Comparison of ENCODE assay signal across 18 cellular contexts in the genomic region with DNA sequence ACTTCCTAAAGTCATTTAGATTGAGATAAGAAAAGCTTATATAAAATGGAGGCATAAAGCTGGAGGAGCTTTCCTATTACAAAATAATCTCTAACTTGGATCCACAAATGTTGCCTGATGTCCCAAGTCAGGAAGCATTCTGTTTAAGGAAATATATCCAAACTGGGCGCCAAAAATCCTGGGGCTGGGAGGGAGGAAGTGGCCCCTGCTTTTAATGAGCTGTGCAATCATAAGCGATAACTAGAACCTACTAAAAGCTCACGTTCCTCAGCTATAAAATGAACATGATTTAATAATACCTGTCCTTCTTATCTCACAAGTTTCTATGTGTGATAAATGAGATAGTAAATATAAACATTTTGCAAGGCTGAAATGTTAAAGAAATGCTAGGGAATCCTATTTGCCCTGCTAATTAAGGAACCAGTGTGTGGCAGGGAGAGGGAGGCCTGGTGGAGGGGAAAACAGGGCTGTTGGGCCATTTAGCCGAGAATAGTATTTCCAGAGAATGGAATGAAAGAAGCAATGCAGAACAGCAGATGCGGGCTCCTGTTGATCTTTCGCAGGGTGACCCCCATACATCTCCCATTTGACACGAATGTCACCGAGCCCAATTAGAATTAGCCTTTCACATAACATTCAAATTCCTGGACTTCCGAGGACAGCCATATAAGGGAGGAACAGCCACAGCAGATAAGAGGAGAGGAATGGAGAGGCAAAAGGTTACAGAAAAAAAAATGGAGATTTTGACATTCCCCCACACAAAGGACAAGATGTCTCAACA. TPM values are rescaled to one million over a fixed set of nuclear protein-coding genes. Genes with fewer than 3 reads are reported as not detected.
A peak's percentile ranks its signal among the peaks of the same experiment; 100 is the strongest.
DNase-seq lines count a peak whose midpoint lies in the region; ATAC-seq and TF ChIP-seq lines count a peak whose summit lies in the region.
"Had no signal": no experiment of that assay in that cellular context is flagged by ENCODE, and none has a peak within 500 bp of the region (broad histone marks: within the 10 kb centered on the region; RNA-seq: fewer than 3 reads in every experiment).

No MANE protein-coding gene starts in this region.

- H3K4me2 ChIP-seq in GM23338 (peak overlapping the region; percentile 23; the same call in 1 of the 2 replicates), parathyroid adenoma (ENCODE audit: low read length) (no peak overlapping the region)

- H3K27me3 ChIP-seq in GM23338 (ENCODE audit: insufficient read depth) (no peaks in the 10 kb centered on the region), parathyroid adenoma (ENCODE audit: control insufficient read depth, insufficient read depth, low read length) (no peaks in the 10 kb centered on the region)
- H3K27me3 ChIP-seq: uterus had no signal

- H3K4me3 ChIP-seq in GM23338, result no peak overlapping the region
- H3K4me3 ChIP-seq in choroid plexus epithelial cell (ENCODE audit: low read depth, low read length), result no peak overlapping the region
- no peak overlapping the region for H3K4me3 ChIP-seq in parathyroid adenoma (ENCODE audit: low read depth, low read length)
- H3K4me3 ChIP-seq: GM12878, uterus had no signal

- H3K9ac ChIP-seq in parathyroid adenoma, result no peak overlapping the region

- H3K36me3 Mint-ChIP-seq in GM23338 (ENCODE audit: low read depth), result peaks cover 8% of the 10 kb centered on the region; the same call in 2 of the 3 replicates
- H3K36me3 Mint-ChIP-seq in T-cell, result peaks cover 3% of the 10 kb centered on the region
- H3K36me3 Mint-ChIP-seq: brain had no signal

- H3K36me3 ChIP-seq in GM23338 (ENCODE audit: insufficient read depth) (no peaks in the 10 kb centered on the region), parathyroid adenoma (ENCODE audit: control insufficient read depth, insufficient read depth, low read length) (no peaks in the 10 kb centered on the region)
- H3K36me3 ChIP-seq: uterus had no signal

- intact Hi-C loops in left colon (cut with DNase I, micrococcal nuclease), result no loop called here

- POLR2A ChIA-PET in T-cell (lab: Charles Lee), result interaction anchor here in 1 of 2 donors (0.7 kb wide), 1 partner anchor 913 kb away, joined by 3 read pairs; no protein-coding TSS in a partner anchor

- DNase-seq in GM23338 (ENCODE audit: low spot score) (peak; percentile 49), choroid plexus epithelial cell (ENCODE audit: low read depth) (peak; percentile 27), left colon (no peak), T-cell (no peak), T1000 (lab: John Stamatoyannopoulos, UW) (no peak)
- DNase-seq: activated CD4-positive, alpha-beta T cell treated with anti-CD3 and anti-CD28 coated beads, Interleukin-2, amount 50 U/mL, for 1 hour; activated T-cell treated with anti-CD3 and anti-CD28 coated beads for 4 hours; naive B cell; NCI-H187; stimulated activated naive CD8-positive, alpha-beta T cell treated with anti-CD3 and anti-CD28 coated beads, Interleukin-15, amount 100 ng/mL, for 72 hours; T-helper 9 cell; uterus had no signal

- H3K4me1 ChIP-seq in GM23338 (ENCODE audit: insufficient read depth) (peaks cover 15% of the 10 kb centered on the region), parathyroid adenoma (peaks cover 13% of the 10 kb centered on the region)
- H3K4me1 ChIP-seq: uterus had no signal

- H3K4me1 Mint-ChIP-seq in GM23338 (peaks cover 34% of the 10 kb centered on the region), T-cell (peaks cover 0 to 2% (median 0%) of the 10 kb centered on the region in 3 donors)

- H3K9me3 Mint-ChIP-seq in GM23338 (peaks cover 6% of the 10 kb centered on the region; the same call in 2 of the 3 replicates), T-cell (peaks cover 6 to 9% (median 9%) of the 10 kb centered on the region in 3 donors)

- TF ChIP-seq CTCF in GM23338 (conservative IDR thresholded peaks at IDR 0.05; ENCODE audit: low read depth in 2 of 2), result no peak
- no peak for TF ChIP-seq CTCF in choroid plexus epithelial cell (conservative IDR thresholded peaks at IDR 0.05; ENCODE audit: low read depth, low read length)
- TF ChIP-seq CTCF in parathyroid adenoma (IDR thresholded peaks at IDR 0.05), result no peak

- H3K27ac ChIP-seq in GM23338 (ENCODE audit: low read depth) (no peak overlapping the region), parathyroid adenoma (peak overlapping the region; percentile 57)
- H3K27ac ChIP-seq: uterus had no signal

- ATAC-seq in GM23338 (peak; percentile 71), left colon (peak; percentile 64), T-cell (replicated peaks in 1 of 4) (no peak), SK-N-SH treated with all-trans-retinoic acid at 6 μM for 48 hours (no peak), HG02938 (IDR thresholded peaks at IDR 0.05; ENCODE audit: unreplicated experiment) (no peak)
- ATAC-seq: GM12878; stimulated activated naive CD8-positive, alpha-beta T cell treated with anti-CD3 and anti-CD28 coated beads, Interleukin-15, amount 100 ng/mL, for 72 hours had no signal

- no peak overlapping the region for H3K4me3 Mint-ChIP-seq in GM23338
- no peak overlapping the region for H3K4me3 Mint-ChIP-seq in T-cell
- H3K4me3 Mint-ChIP-seq: activated naive CD4-positive, alpha-beta T cell treated with anti-CD3 and anti-CD28 coated beads, Interleukin-2, amount 50 U/mL, for 24 hours; stimulated activated naive CD8-positive, alpha-beta T cell treated with anti-CD3 and anti-CD28 coated beads, Interleukin-15, amount 100 ng/mL, for 72 hours had no signal

- H3F3A ChIP-seq in GM23338 (replicated peaks; ENCODE audit: low read depth), result no peaks in the 10 kb centered on the region

- no peak overlapping the region for H3K27ac Mint-ChIP-seq in GM23338
- H3K27ac Mint-ChIP-seq in T-cell, result no peak overlapping the region
- H3K27ac Mint-ChIP-seq: activated naive CD4-positive, alpha-beta T cell treated with anti-CD3 and anti-CD28 coated beads, Interleukin-2, amount 50 U/mL, for 24 hours; naive B cell; stimulated activated naive CD8-positive, alpha-beta T cell treated with anti-CD3 and anti-CD28 coated beads, Interleukin-15, amount 100 ng/mL, for 72 hours had no signal

- no peaks in the 10 kb centered on the region for H3K9me3 ChIP-seq in parathyroid adenoma (ENCODE audit: control insufficient read depth, low read length)
- H3K9me3 ChIP-seq: uterus had no signal

- H3K27me3 Mint-ChIP-seq in GM23338 (ENCODE audit: insufficient read depth, low read depth, poor library complexity), result peaks cover 3% of the 10 kb centered on the region
- peaks cover 0 to 2% of the 10 kb centered on the region in 2 donors for H3K27me3 Mint-ChIP-seq in T-cell
- H3K27me3 Mint-ChIP-seq: activated naive CD4-positive, alpha-beta T cell treated with anti-CD3 and anti-CD28 coated beads, Interleukin-2, amount 50 U/mL, for 24 hours; naive B cell had no signal

- no peaks in the 10 kb centered on the region for H4K20me1 ChIP-seq in GM23338 (replicated peaks; ENCODE audit: insufficient read depth)

- H3K9me2 ChIP-seq in GM23338 (ENCODE audit: insufficient read depth), result no peaks in the 10 kb centered on the region

- H2AFZ ChIP-seq in GM23338, result no peak overlapping the region
- H2AFZ ChIP-seq in parathyroid adenoma, result peak overlapping the region; percentile 59

- CTCF ChIA-PET in T-cell (lab: Charles Lee), result interaction anchor here in 1 of 2 donors (0.6 kb wide), 1 partner anchor 319 kb away, joined by 3 read pairs; no protein-coding TSS in a partner anchor

- H3K79me2 ChIP-seq in GM23338 (replicated peaks; ENCODE audit: insufficient read depth) (no peaks in the 10 kb centered on the region), parathyroid adenoma (no peaks in the 10 kb centered on the region)

TF ChIP-seq in GM23338, 12 proteins besides CTCF, POLR2A, EP300 and RAD21 (continues in another document):
- no peak for TF ChIP-seq NANOG (IDR thresholded peaks at IDR 0.05; ENCODE audit: borderline replicate concordance)
- no peak for TF ChIP-seq EZH2 (IDR thresholded peaks at IDR 0.05; ENCODE audit: low read depth, unreplicated experiment)
- no peak for TF ChIP-seq EZH2phosphoT487 (IDR thresholded peaks at IDR 0.05; ENCODE audit: unreplicated experiment)

TF ChIP-seq in SK-N-SH treated with all-trans-retinoic acid at 6 μM for 48 hours, 23 proteins besides CTCF, POLR2A, EP300 and RAD21 (continues in another document):
- TF ChIP-seq ESRRG (CRISPR knock-in tag; IDR thresholded peaks at IDR 0.05) (no peak), CSDC2 (CRISPR knock-in tag; IDR thresholded peaks at IDR 0.05) (no peak), OSR1 (CRISPR knock-in tag; IDR thresholded peaks at IDR 0.05) (no peak), GLIS3 (CRISPR knock-in tag; IDR thresholded peaks at IDR 0.05) (no peak), RARB (CRISPR knock-in tag; IDR thresholded peaks at IDR 0.05) (no peak), ZFP3 (CRISPR knock-in tag; IDR thresholded peaks at IDR 0.05) (no peak), TCF4 (CRISPR knock-in tag; IDR thresholded peaks at IDR 0.05; ENCODE audit: borderline replicate concordance) (no peak), PPARA (CRISPR knock-in tag; IDR thresholded peaks at IDR 0.05; ENCODE audit: borderline replicate concordance) (no peak), ZNF8 (CRISPR knock-in tag; IDR thresholded peaks at IDR 0.05) (no peak), ZNF70 (CRISPR knock-in tag; IDR thresholded peaks at IDR 0.05) (no peak), ISL1 (CRISPR knock-in tag; IDR thresholded peaks at IDR 0.05) (no peak)
- TF ChIP-seq, protein P1, sequence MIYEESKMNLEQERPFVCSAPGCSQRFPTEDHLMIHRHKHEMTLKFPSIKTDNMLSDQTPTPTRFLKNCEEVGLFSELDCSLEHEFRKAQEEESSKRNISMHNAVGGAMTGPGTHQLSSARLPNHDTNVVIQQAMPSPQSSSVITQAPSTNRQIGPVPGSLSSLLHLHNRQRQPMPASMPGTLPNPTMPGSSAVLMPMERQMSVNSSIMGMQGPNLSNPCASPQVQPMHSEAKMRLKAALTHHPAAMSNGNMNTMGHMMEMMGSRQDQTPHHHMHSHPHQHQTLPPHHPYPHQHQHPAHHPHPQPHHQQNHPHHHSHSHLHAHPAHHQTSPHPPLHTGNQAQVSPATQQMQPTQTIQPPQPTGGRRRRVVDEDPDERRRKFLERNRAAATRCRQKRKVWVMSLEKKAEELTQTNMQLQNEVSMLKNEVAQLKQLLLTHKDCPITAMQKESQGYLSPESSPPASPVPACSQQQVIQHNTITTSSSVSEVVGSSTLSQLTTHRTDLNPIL (CRISPR knock-in tag; IDR thresholded peaks at IDR 0.05; ENCODE audit: low read depth), result no peak

RNA-seq across cellular contexts. Expression of gene DUSP6, which starts 25.9 kb away (rescaled TPM):
- total RNA-seq in GM23338 (2014; rRNA removed; shearing (Covaris generic)), result 153 and 191 TPM in 2 replicates
- polyA plus RNA-seq in GM23338 (2016; fragmentation: Nextera tagmentation; extraction: Ambion mirVana), result 100 and 117 TPM in 2 replicates
- total RNA-seq in left colon (10 to 100 TPM; 58.8 to 82.3 TPM), T-cell (10 to 100 TPM in 1 of 5 donors, 1 to 10 TPM in 4; 2.7 to 13.7 (median 3.1) TPM)

Comparison
In these comparisons a context has a peak if more than half of its experiments do, and no peak if none do; other contexts are left out.
1. ATAC-seq: peak in GM23338 (single experiment) and left colon (single experiment); none in T-cell (0 of 4), SK-N-SH treated with all-trans-retinoic acid at 6 μM for 48 hours (single experiment) and HG02938 (single experiment).
2. DNase-seq: peak in GM23338 (single experiment) and choroid plexus epithelial cell (single experiment); none in left colon (0 of 2), T-cell (0 of 34) and T1000 (single experiment).
3. RNA of gene DUSP6, which starts 25.9 kb away (total RNA-seq): 153 to 191 TPM in GM23338 and 58.8 to 82.3 TPM in left colon; 2.7 to 13.7 TPM in T-cell; every median in the first group is over 4 times any median in the second.